Comparison of ENCODE assay signal across 8 cellular contexts in genomic region chr19:55080121-55080914, GRCh38. TPM values are rescaled to one million over a fixed set of nuclear protein-coding genes. Genes with fewer than 3 reads are reported as not detected.
DNase-seq lines count a peak whose midpoint lies in the region; ATAC-seq and TF ChIP-seq lines count a peak whose summit lies in the region.

No MANE protein-coding gene starts in this region.

- H3K4me3 ChIP-seq in HFF-Myc (replicated peaks; ENCODE audit: low read depth, low read length) (peak overlapping the region; percentile 24), epithelial cell of proximal tubule (ENCODE audit: low read depth, low read length) (peak overlapping the region; percentile 67), thymus (ENCODE audit: low read length) (peak overlapping the region; percentile 48)

- H3K36me3 ChIP-seq in thymus (ENCODE audit: control insufficient read depth, insufficient read depth), result no peaks in the 10 kb centered on the region

- peak; percentile 35 to 48 for ATAC-seq in naive B cell (ENCODE audit: low read depth in 2 of 2)

- H3K4me1 ChIP-seq in thymus (ENCODE audit: control insufficient read depth, insufficient read depth, low read length), result peaks cover 8% of the 10 kb centered on the region

- TF ChIP-seq CTCF in HFF-Myc (IDR thresholded peaks at IDR 0.05; ENCODE audit: low read depth, low read length, missing control alignments), result no peak
- TF ChIP-seq CTCF in epithelial cell of proximal tubule (conservative IDR thresholded peaks at IDR 0.05; ENCODE audit: low read depth, low read length), result no peak

- WGBS in thymus, result 9% methylated on average over 55 of the region's 55 CpGs

- DNase-seq in AG20443 (ENCODE audit: low spot score) (peak; percentile 90), HFF-Myc (ENCODE audit: extremely low read depth, low read depth) (no peak), NCI-H69 (lab: John Stamatoyannopoulos, UW) (peak; percentile 97), epithelial cell of proximal tubule (ENCODE audit: low read depth) (no peak), naive B cell (no peak), dedifferentiated amniotic fluid mesenchymal stem cell (ENCODE audit: extremely low spot score) (no peak)
- DNase-seq in activated CD8-positive, alpha-beta memory T cell treated with anti-CD3 and anti-CD28 coated beads for 24 hours, result peak; percentile 83

- H3K27me3 ChIP-seq in thymus (ENCODE audit: control insufficient read depth, insufficient read depth), result peaks cover 51% of the 10 kb centered on the region

- H3K36me3 Mint-ChIP-seq in naive B cell, result peaks cover 0 to 16% of the 10 kb centered on the region in 2 donors

- H3K9me3 Mint-ChIP-seq in naive B cell, result peaks cover 0 to 15% (median 6%) of the 10 kb centered on the region in 7 donors

- peaks cover 5% of the 10 kb centered on the region for H3K9me3 ChIP-seq in thymus (ENCODE audit: control insufficient read depth)

- peaks cover 57 to 91% (median 88%) of the 10 kb centered on the region in 3 donors for H3K27me3 Mint-ChIP-seq in naive B cell

- no peak overlapping the region for H3K27ac ChIP-seq in thymus (ENCODE audit: low read depth)

- H3K4me1 Mint-ChIP-seq in naive B cell, result peaks cover 28 to 33% (median 31%) of the 10 kb centered on the region in 3 donors

- H3K27ac Mint-ChIP-seq in naive B cell, result peak overlapping the region in 2 of 6 donors; percentile 60 to 66

- peak overlapping the region; percentile 72 to 93 (median 82) for H3K4me3 Mint-ChIP-seq in naive B cell

RNA-seq across cellular contexts. Expression of gene EPS8L1, which starts 4.6 kb away (rescaled TPM):
- 17.3 and 33.8 TPM in 2 replicates for total RNA-seq in epithelial cell of proximal tubule
- polyA plus RNA-seq in naive B cell (ENCODE audit: low read depth in 6 of 6), result not detected
- 26.6 TPM for polyA plus RNA-seq in thymus

RNA-seq across cellular contexts. Expression of gene RDH13, which starts 17.4 kb away (rescaled TPM):
- 13.8 and 21.1 TPM in 2 replicates for total RNA-seq in epithelial cell of proximal tubule
- polyA plus RNA-seq in naive B cell (ENCODE audit: low read depth in 6 of 6) (10 to 100 TPM in 1 of 6 donors, 1 to 10 TPM in 5; 2.7 to 20.4 (median 8.4) TPM), thymus (6.5 TPM)

RNA-seq across cellular contexts. Expression of gene PPP1R12C, which starts 37.1 kb away (rescaled TPM):
- total RNA-seq in epithelial cell of proximal tubule, result 53.8 and 68.7 TPM in 2 replicates
- 1 to 10 TPM; 1.0 to 8.1 (median 3.2) TPM for polyA plus RNA-seq in naive B cell (ENCODE audit: low read depth in 6 of 6)
- 194 TPM for polyA plus RNA-seq in thymus

RNA-seq across cellular contexts. Expression of gene GP6, which starts 42.3 kb away (rescaled TPM):
- total RNA-seq in epithelial cell of proximal tubule, result not detected in 2 replicates
- 1 to 10 TPM in 1 of 6 donors, under 1 TPM in 4, not detected in 1; 0.13 to 2.1 (median 0.47) TPM for polyA plus RNA-seq in naive B cell (ENCODE audit: low read depth in 6 of 6)
- polyA plus RNA-seq in thymus, result 0.16 TPM

Comparison
In these comparisons a context has a peak if more than half of its experiments do, and no peak if none do; other contexts are left out.
1. DNase-seq: peak in AG20443 (single experiment), NCI-H69 (single experiment) and activated CD8-positive, alpha-beta memory T cell treated with anti-CD3 and anti-CD28 coated beads for 24 hours (single experiment); none in HFF-Myc (single experiment), epithelial cell of proximal tubule (single experiment), naive B cell (single experiment) and dedifferentiated amniotic fluid mesenchymal stem cell (single experiment).
2. RNA of gene EPS8L1, which starts 4.6 kb away (polyA plus RNA-seq): 26.6 TPM in thymus (single experiment); not detected in naive B cell; every median in the first group is over 10 times any median in the second.
3. RNA of gene PPP1R12C, which starts 37.1 kb away (polyA plus RNA-seq): 194 TPM in thymus (single experiment); 1.0 to 8.1 TPM in naive B cell; every median in the first group is over 10 times any median in the second.
4. Peak in every context shown above with its lines, with median percentiles within 50 percentile points of each other: H3K4me3 ChIP-seq.